9 cellular contexts compared by ENCODE assay signal in the genomic region with DNA sequence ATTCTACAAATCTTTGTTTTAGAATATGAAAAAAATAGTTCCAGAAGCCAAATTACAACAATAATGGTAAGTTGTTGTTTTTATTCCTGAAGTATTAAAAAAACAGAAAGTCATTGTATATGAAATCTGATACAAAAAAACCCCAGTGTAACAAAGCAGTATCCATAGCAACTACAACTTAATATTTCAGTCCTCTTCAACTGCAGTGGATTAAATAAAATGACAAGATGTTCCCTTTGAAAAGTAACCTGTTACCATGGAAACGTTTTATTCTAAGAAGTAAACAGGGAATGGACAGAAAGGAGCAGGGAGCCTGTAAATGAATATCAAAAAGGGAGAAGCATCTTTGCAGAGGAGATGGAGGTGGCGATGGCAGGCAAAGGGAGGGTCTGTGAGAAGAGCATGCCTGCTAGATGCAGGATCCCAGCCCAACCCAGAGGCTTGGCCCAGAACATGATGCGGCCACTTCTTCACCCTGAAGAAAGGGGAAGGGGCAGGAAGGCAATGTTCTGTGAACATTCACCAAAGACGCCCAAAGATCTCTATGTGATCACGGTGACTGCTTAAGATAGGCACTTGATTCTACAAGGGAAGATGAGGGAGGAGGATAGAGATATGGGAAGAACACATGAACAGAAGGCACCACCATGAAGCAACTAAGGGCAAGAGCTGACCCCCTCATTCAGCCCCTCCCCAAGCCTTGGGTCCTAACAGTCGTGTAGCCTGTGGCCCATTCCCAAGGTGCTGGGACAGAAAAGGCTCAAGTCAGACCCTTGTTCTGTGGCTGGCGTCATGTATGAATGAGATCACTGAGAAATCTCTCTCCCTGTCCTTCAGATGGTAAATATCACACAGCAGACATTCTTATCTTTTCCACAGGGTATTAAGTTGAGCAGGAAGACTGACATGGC.
A peak's percentile ranks its signal among the peaks of the same experiment; 100 is the strongest.
DNase-seq lines count a peak whose midpoint lies in the region; ATAC-seq and TF ChIP-seq lines count a peak whose summit lies in the region.
"Had no signal": no experiment of that assay in that cellular context is flagged by ENCODE, and none has a peak within 500 bp of the region (broad histone marks: within the 10 kb centered on the region; RNA-seq: fewer than 3 reads in every experiment).

No MANE protein-coding gene starts in this region.

- H2AFZ ChIP-seq in hepatocyte = no peak overlapping the region

- no peaks in the 10 kb centered on the region for H3K27me3 ChIP-seq in hepatocyte
- H3K27me3 ChIP-seq in stomach smooth muscle (ENCODE audit: control insufficient read depth in 1 of 2, insufficient read depth in 2 of 2, low read length in 2 of 2) = no peaks in the 10 kb centered on the region
- no peaks in the 10 kb centered on the region for H3K27me3 ChIP-seq in tibial artery

- no peak overlapping the region for H3K4me3 Mint-ChIP-seq in activated naive CD8-positive, alpha-beta T cell

- H3K9me3 ChIP-seq in hepatocyte (ENCODE audit: low read depth) (no peaks in the 10 kb centered on the region), stomach smooth muscle (ENCODE audit: control insufficient read depth in 2 of 2, low read length in 2 of 2) (no peaks in the 10 kb centered on the region), tibial artery (no peaks in the 10 kb centered on the region)
- H3K9me3 ChIP-seq: thoracic aorta had no signal

- H3K4me2 ChIP-seq in hepatocyte = peak overlapping the region; percentile 2

- TF ChIP-seq CTCF in hepatocyte (IDR thresholded peaks at IDR 0.05; ENCODE audit: poor library complexity) = no peak
- TF ChIP-seq CTCF in tibial artery (IDR thresholded peaks at IDR 0.05) = no peak

- ATAC-seq in GM18517 (IDR thresholded peaks at IDR 0.05; ENCODE audit: unreplicated experiment) = no peak

- H3K27ac Mint-ChIP-seq in activated naive CD8-positive, alpha-beta T cell = peak overlapping the region; percentile 82

- no peaks in the 10 kb centered on the region for H4K20me1 ChIP-seq in hepatocyte (ENCODE audit: insufficient read depth, poor library complexity, severe bottlenecking)

- no peaks in the 10 kb centered on the region for H3K27me3 Mint-ChIP-seq in activated naive CD8-positive, alpha-beta T cell

- peaks cover 67% of the 10 kb centered on the region for H3K4me1 Mint-ChIP-seq in activated naive CD8-positive, alpha-beta T cell (ENCODE audit: low read depth)

- peaks cover 6% of the 10 kb centered on the region for H3K36me3 Mint-ChIP-seq in activated naive CD8-positive, alpha-beta T cell

- peaks cover 31% of the 10 kb centered on the region for H3K4me1 ChIP-seq in hepatocyte (ENCODE audit: insufficient read depth)
- peaks cover 2% of the 10 kb centered on the region for H3K4me1 ChIP-seq in stomach smooth muscle (ENCODE audit: control insufficient read depth, insufficient read depth, low read length)
- H3K4me1 ChIP-seq in tibial artery = peaks cover 0 to 21% (median 11%) of the 10 kb centered on the region in 4 donors

- H3K4me3 ChIP-seq in hepatocyte = no peak overlapping the region
- no peak overlapping the region for H3K4me3 ChIP-seq in stomach smooth muscle (ENCODE audit: low read length in 2 of 2)
- H3K4me3 ChIP-seq in tibial artery = no peak overlapping the region
- H3K4me3 ChIP-seq: thoracic aorta had no signal

- DNase-seq in NCI-H146 treated with DMSO at 0.1 percent for 48 hours (lab: John Stamatoyannopoulos, UW; ENCODE audit: unreplicated experiment) (peak; percentile 3), NCI-H146 (lab: John Stamatoyannopoulos, UW) (no peak), hepatocyte (ENCODE audit: low spot score) (no peak), RPMI8226 (no peak), tibial artery (no peak)

- H3K9me2 ChIP-seq in hepatocyte (replicated peaks; ENCODE audit: insufficient read depth) = no peaks in the 10 kb centered on the region

- H3K36me3 ChIP-seq in hepatocyte (replicated peaks; ENCODE audit: insufficient read depth, low read depth) (no peaks in the 10 kb centered on the region), stomach smooth muscle (ENCODE audit: control insufficient read depth in 2 of 2, insufficient read depth in 2 of 2, low read length in 2 of 2) (no peaks in the 10 kb centered on the region), tibial artery (no peaks in the 10 kb centered on the region)
- H3K36me3 ChIP-seq: thoracic aorta had no signal

- WGBS in hepatocyte (ENCODE audit: low lambda C conversion rate, missing lambda C conversion rate) = 76% methylated on average over 7 of the region's 7 CpGs

- peak overlapping the region; percentile 52 for H3K27ac ChIP-seq in hepatocyte
- H3K27ac ChIP-seq in stomach smooth muscle (ENCODE audit: low read length) = peak overlapping the region; percentile 49
- H3K27ac ChIP-seq in tibial artery = peak overlapping the region in 1 of 2 donors; percentile 23
- H3K27ac ChIP-seq: thoracic aorta had no signal

- H3K9ac ChIP-seq in stomach smooth muscle (ENCODE audit: low read length in 2 of 2) = no peak overlapping the region

- H3K9me3 Mint-ChIP-seq in activated naive CD8-positive, alpha-beta T cell (ENCODE audit: low read depth) = no peaks in the 10 kb centered on the region

- H3K79me2 ChIP-seq in hepatocyte = peaks cover 81% of the 10 kb centered on the region

- intact Hi-C loops in tibial artery (cut with DNase I; ENCODE audit: low total_unique reads) = no loop called here
